33 cellular contexts compared by ENCODE assay signal in the genomic region with DNA sequence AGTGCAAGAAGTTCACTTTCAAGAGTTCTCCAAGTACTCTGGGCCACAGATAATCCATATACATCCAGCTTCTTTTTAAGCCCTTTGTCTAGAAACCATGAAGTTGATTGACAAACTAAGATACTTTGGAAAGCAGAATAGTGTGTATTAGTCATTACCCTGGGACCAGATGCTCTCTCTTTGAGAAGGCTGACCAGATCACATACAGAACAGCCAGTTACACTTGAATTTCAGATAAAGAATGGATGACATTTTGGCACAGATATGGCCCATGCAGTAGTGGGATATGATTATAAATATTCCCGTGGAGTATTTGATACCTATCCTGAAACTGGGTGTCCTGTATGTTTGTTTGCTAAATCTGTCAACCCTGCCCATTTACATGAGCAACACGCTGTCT.
"Had no signal": no experiment of that assay in that cellular context is flagged by ENCODE, and none has a peak within 500 bp of the region (broad histone marks: within the 10 kb centered on the region; RNA-seq: fewer than 3 reads in every experiment).

No MANE protein-coding gene starts in this region.

- H3K27ac ChIP-seq: adrenal gland, ascending aorta, body of pancreas, brain microvascular endothelial cell, breast epithelium, cardiac muscle cell had no signal

- ATAC-seq: activated naive CD4-positive, alpha-beta T cell treated with anti-CD3 and anti-CD28 coated beads, Interleukin-2, amount 50 U/mL, for 72 hours; activated naive CD8-positive, alpha-beta T cell treated with anti-CD3 and anti-CD28 coated beads, Interleukin-2, amount 50 U/mL, for 24 hours; activated T-cell treated with anti-CD3 and anti-CD28 coated beads, Interleukin-2, amount 50 U/mL, for 4 hours; activated T-cell treated with anti-CD3 and anti-CD28 coated beads, Interleukin-2, amount 50 U/mL, for 72 hours; activated T-helper 17 cell treated with anti-CD3 and anti-CD28 coated beads, Interleukin-2, amount 50 U/mL, for 72 hours; body of pancreas had no signal

- H3K36me3 ChIP-seq: adrenal gland, ascending aorta, brain microvascular endothelial cell, breast epithelium, cardiac muscle cell had no signal

- H3K4me1 ChIP-seq: adrenal gland, ascending aorta, body of pancreas, breast epithelium had no signal

- H3K27me3 ChIP-seq: adrenal gland, ascending aorta, body of pancreas, brain microvascular endothelial cell, breast epithelium, cardiac muscle cell had no signal

- DNase-seq: activated effector memory CD4-positive, alpha-beta T cell treated with anti-CD3 and anti-CD28 coated beads, Interleukin-2, amount 50 U/mL, for 16 hours; activated effector memory CD4-positive, alpha-beta T cell treated with Interleukin-2 at 50 U/mL for 16 hours; activated gamma-delta T cell; activated gamma-delta T cell treated with Interleukin-2 at 50 U/mL for 16 hours; activated naive CD4-positive, alpha-beta T cell; activated naive CD4-positive, alpha-beta T cell treated with anti-CD3 and anti-CD28 coated beads for 36 hours; activated naive CD4-positive, alpha-beta T cell treated with anti-CD3 and anti-CD28 coated beads, Interleukin-2, amount 10 ng/mL, durations not matched to agents 7 days and 5 days; activated naive CD4-positive, alpha-beta T cell treated with anti-CD3 and anti-CD28 coated beads, Interleukin-2, amount 50 U/mL, for 16 hours; activated naive CD4-positive, alpha-beta T cell treated with Interleukin-2 at 50 U/mL for 16 hours; activated naive CD8-positive, alpha-beta T cell treated with anti-CD3 and anti-CD28 coated beads for 36 hours; activated naive CD8-positive, alpha-beta T cell treated with anti-CD3 and anti-CD28 coated beads, Interleukin-2, amount 10 ng/mL, durations not matched to agents 7 days and 5 days; activated naive CD8-positive, alpha-beta T cell treated with anti-CD3 and anti-CD28 coated beads, Interleukin-2, amount 50 U/mL, for 24 hours; activated T-cell treated with anti-CD3 and anti-CD28 coated beads for 4 hours; activated T-cell treated with anti-CD3 and anti-CD28 coated beads, Interleukin-2, amount 50 U/mL, for 1 hour; activated T-cell treated with anti-CD3 and anti-CD28 coated beads, Interleukin-2, amount 50 U/mL, for 24 hours; activated T-cell treated with anti-CD3 and anti-CD28 coated beads, Interleukin-2, amount 50 U/mL, for 4 hours; activated T-cell treated with anti-CD3 and anti-CD28 coated beads, Interleukin-2, amount 50 U/mL, for 48 hours; activated T-cell treated with anti-CD3 and anti-CD28 coated beads, Interleukin-2, amount 50 U/mL, for 72 hours; adrenal gland; amniotic stem cell; amygdala; anterior cingulate cortex; aorta; body of pancreas; brain microvascular endothelial cell; caudate nucleus; central memory CD4-positive, alpha-beta T cell; cerebellar nuclear complex had no signal

- H3K9me3 ChIP-seq: adrenal gland, ascending aorta, body of pancreas, breast epithelium had no signal

- H3K4me3 ChIP-seq: adrenal gland, ascending aorta, body of pancreas, breast epithelium, cardiac muscle cell had no signal
